ENCODE assay signal across 22 cellular contexts in genomic region chr1:24895511-24895910, GRCh38. TPM values are rescaled to one million over a fixed set of nuclear protein-coding genes. Genes with fewer than 3 reads are reported as not detected.
"Had no signal": no experiment of that assay in that cellular context is flagged by ENCODE, and none has a peak within 500 bp of the region (broad histone marks: within the 10 kb centered on the region; RNA-seq: fewer than 3 reads in every experiment).

No MANE protein-coding gene starts in this region.

- H3K27me3 ChIP-seq: MG63 had no signal

- H3K4me3 Mint-ChIP-seq: activated CD4-positive, alpha-beta T cell treated with anti-CD3 and anti-CD28 coated beads, Interleukin-2, amount 10 ng/mL, durations not matched to agents 7 days and 5 days; activated naive CD4-positive, alpha-beta T cell treated with anti-CD3 and anti-CD28 coated beads for 36 hours; activated naive CD8-positive, alpha-beta T cell treated with anti-CD3 and anti-CD28 coated beads for 36 hours had no signal

- H3K9me3 ChIP-seq: SK-N-SH had no signal

- DNase-seq: activated CD4-positive, alpha-beta T cell treated with anti-CD3 and anti-CD28 coated beads, Interleukin-2, amount 10 ng/mL, durations not matched to agents 7 days and 5 days; activated CD4-positive, CD25-positive, alpha-beta regulatory T cell; activated naive CD4-positive, alpha-beta T cell treated with anti-CD3 and anti-CD28 coated beads for 36 hours; activated naive CD8-positive, alpha-beta T cell treated with anti-CD3 and anti-CD28 coated beads for 36 hours; activated T-cell treated with anti-CD3 and anti-CD28 coated beads for 4 hours; MG63; MV-4-11; NCI-H1092 treated with DMSO at 0.1 percent for 48 hours; NCI-H1417 treated with DMSO at 0.1 percent for 48 hours; NCI-H1694; NCI-H2029; NCI-H2107; NCI-H2171 treated with DMSO at 0.1 percent for 48 hours; NCI-H226; NCI-H526 treated with DMSO at 0.1 percent for 48 hours; NCI-H82; SK-N-SH; T-helper 1 cell had no signal

- H3K27ac ChIP-seq: KMS-11 had no signal

- H3K36me3 ChIP-seq: MG63 had no signal

- H3K27ac Mint-ChIP-seq: activated CD4-positive, alpha-beta T cell treated with anti-CD3 and anti-CD28 coated beads, Interleukin-2, amount 10 ng/mL, durations not matched to agents 7 days and 5 days; activated naive CD4-positive, alpha-beta T cell treated with anti-CD3 and anti-CD28 coated beads for 36 hours had no signal

- H3K4me3 ChIP-seq: MG63 had no signal

- ATAC-seq: HepG2, Right ventricle myocardium inferior had no signal

RNA-seq across cellular contexts. Expression of gene RUNX3, which starts 34.6 kb away (rescaled TPM):
- total RNA-seq: NCI-H460 had no signal
- polyA plus RNA-seq: SK-N-SH had no signal
